ENCODE assay signal across 1 cellular context in the genomic region with DNA sequence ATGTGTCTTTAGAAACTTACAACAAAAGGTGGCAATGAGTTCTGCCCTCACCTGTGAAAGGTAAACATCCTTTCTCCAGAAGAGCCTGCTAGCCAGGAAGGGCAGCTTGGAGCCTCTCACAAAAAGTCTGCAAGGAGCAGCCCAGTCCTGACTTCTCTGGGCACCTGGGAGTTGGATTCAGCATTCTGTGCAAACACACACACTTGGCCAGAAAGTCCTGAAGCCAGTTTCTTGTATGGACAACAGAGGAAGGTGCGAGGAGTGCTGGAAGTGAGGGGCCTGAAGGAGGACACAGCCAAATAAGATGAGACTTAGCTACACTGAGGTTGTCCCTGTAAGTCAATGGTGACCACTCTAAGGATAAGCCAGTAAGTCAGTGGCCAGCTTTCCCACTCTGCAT.
TF ChIP-seq lines count a peak whose summit lies in the region.

No MANE protein-coding gene starts in this region.

TF ChIP-seq in IMR-90, 13 proteins besides CTCF, POLR2A, EP300 and RAD21:
- TF ChIP-seq CHD1 (IDR thresholded peaks at IDR 0.05; ENCODE audit: low read depth, low read length) (no peak), FOS (IDR thresholded peaks at IDR 0.05; ENCODE audit: low read depth, low read length) (no peak), RCOR1 (IDR thresholded peaks at IDR 0.05; ENCODE audit: insufficient replicate concordance, low read length) (no peak), MAZ (IDR thresholded peaks at IDR 0.05; ENCODE audit: borderline replicate concordance, low read depth, low read length) (no peak), MAFK (IDR thresholded peaks at IDR 0.05; ENCODE audit: low read depth, low read length) (no peak), BHLHE40 (IDR thresholded peaks at IDR 0.05; ENCODE audit: low read depth, low read length) (no peak), SMC3 (IDR thresholded peaks at IDR 0.05; ENCODE audit: low read depth, low read length) (no peak), MXI1 (IDR thresholded peaks at IDR 0.05; ENCODE audit: borderline replicate concordance, low read depth, low read length) (no peak), CEBPB (IDR thresholded peaks at IDR 0.05; ENCODE audit: low read depth, low read length) (no peak), RFX5 (IDR thresholded peaks at IDR 0.05; ENCODE audit: low read depth, low read length) (no peak), NFE2L2 (IDR thresholded peaks at IDR 0.05; ENCODE audit: low read depth, low read length) (no peak)
- TF ChIP-seq, protein P1, sequence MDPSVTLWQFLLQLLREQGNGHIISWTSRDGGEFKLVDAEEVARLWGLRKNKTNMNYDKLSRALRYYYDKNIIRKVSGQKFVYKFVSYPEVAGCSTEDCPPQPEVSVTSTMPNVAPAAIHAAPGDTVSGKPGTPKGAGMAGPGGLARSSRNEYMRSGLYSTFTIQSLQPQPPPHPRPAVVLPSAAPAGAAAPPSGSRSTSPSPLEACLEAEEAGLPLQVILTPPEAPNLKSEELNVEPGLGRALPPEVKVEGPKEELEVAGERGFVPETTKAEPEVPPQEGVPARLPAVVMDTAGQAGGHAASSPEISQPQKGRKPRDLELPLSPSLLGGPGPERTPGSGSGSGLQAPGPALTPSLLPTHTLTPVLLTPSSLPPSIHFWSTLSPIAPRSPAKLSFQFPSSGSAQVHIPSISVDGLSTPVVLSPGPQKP (IDR thresholded peaks at IDR 0.05; ENCODE audit: borderline replicate concordance, low read depth, low read length), result no peak
- TF ChIP-seq, protein P2, sequence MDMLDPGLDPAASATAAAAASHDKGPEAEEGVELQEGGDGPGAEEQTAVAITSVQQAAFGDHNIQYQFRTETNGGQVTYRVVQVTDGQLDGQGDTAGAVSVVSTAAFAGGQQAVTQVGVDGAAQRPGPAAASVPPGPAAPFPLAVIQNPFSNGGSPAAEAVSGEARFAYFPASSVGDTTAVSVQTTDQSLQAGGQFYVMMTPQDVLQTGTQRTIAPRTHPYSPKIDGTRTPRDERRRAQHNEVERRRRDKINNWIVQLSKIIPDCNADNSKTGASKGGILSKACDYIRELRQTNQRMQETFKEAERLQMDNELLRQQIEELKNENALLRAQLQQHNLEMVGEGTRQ (IDR thresholded peaks at IDR 0.05; ENCODE audit: low read depth, low read length), result no peak
